ENCODE assay signal across 1 cellular context in genomic region chr16:912684-913613, GRCh38.
TF ChIP-seq lines count a peak whose summit lies in the region.

No MANE protein-coding gene starts in this region.

TF ChIP-seq in HepG2, 621 proteins besides CTCF, POLR2A, EP300 and RAD21 (continued from another document and continues in another):
- TF ChIP-seq ZNF574 (CRISPR knock-in tag; IDR thresholded peaks at IDR 0.05) (peak; percentile 66), ELF4 (CRISPR knock-in tag; IDR thresholded peaks at IDR 0.05; ENCODE audit: borderline replicate concordance) (no peak), TFE3 (CRISPR knock-in tag; IDR thresholded peaks at IDR 0.05) (peak; percentile 56; the same call in 1 of the 2 replicates), KDM5A (IDR thresholded peaks at IDR 0.05; ENCODE audit: borderline replicate concordance, low read length) (no peak), SPEN (CRISPR knock-in tag; IDR thresholded peaks at IDR 0.05; ENCODE audit: low read depth) (peak; percentile 90), ARID2 (CRISPR knock-in tag; IDR thresholded peaks at IDR 0.05; ENCODE audit: borderline replicate concordance) (no peak), ZNF333 (CRISPR knock-in tag; IDR thresholded peaks at IDR 0.05; ENCODE audit: borderline replicate concordance) (no peak), ZMAT3 (CRISPR knock-in tag; conservative IDR thresholded peaks at IDR 0.05) (0 out of 2 replicates have a peak, but pooled peaks have one; percentile 64), EHMT2 (IDR thresholded peaks at IDR 0.05; ENCODE audit: borderline replicate concordance, low read depth, low read length) (no peak), ZNF691 (CRISPR knock-in tag; IDR thresholded peaks at IDR 0.05; ENCODE audit: borderline replicate concordance, low read depth) (peak; percentile 70; the same call in 1 of the 2 replicates), IKZF1 (IDR thresholded peaks at IDR 0.05) (no peak), CAMTA2 (CRISPR knock-in tag; IDR thresholded peaks at IDR 0.05; ENCODE audit: borderline replicate concordance) (no peak), HNRNPK (IDR thresholded peaks at IDR 0.05; ENCODE audit: low read depth, low read length, poor library complexity, severe bottlenecking) (no peak), STAT6 (CRISPR knock-in tag; IDR thresholded peaks at IDR 0.05; ENCODE audit: borderline replicate concordance) (no peak), CREB3 (CRISPR knock-in tag; IDR thresholded peaks at IDR 0.05) (no peak), DBP (CRISPR knock-in tag; IDR thresholded peaks at IDR 0.05; ENCODE audit: not compliant biosample characterization) (no peak), TBP (CRISPR knock-in tag; IDR thresholded peaks at IDR 0.05) (no peak), ZNF20 (CRISPR knock-in tag; IDR thresholded peaks at IDR 0.05) (no peak), ZBTB49 (CRISPR knock-in tag; IDR thresholded peaks at IDR 0.05; ENCODE audit: borderline replicate concordance) (no peak), ZNF10 (CRISPR knock-in tag; IDR thresholded peaks at IDR 0.05; ENCODE audit: borderline replicate concordance, low read depth) (no peak), AKNA (CRISPR knock-in tag; IDR thresholded peaks at IDR 0.05; ENCODE audit: borderline replicate concordance) (no peak), GATAD1 (CRISPR knock-in tag; IDR thresholded peaks at IDR 0.05) (peak; percentile 68), ZFYVE20 (CRISPR knock-in tag; IDR thresholded peaks at IDR 0.05; ENCODE audit: borderline replicate concordance, low read depth) (0 out of 2 replicates have a peak, but pooled peaks have one; percentile 27), ZSCAN20 (CRISPR knock-in tag; IDR thresholded peaks at IDR 0.05; ENCODE audit: borderline replicate concordance) (no peak), KMT2A (CRISPR knock-in tag; IDR thresholded peaks at IDR 0.05) (no peak), MTA3 (CRISPR knock-in tag; IDR thresholded peaks at IDR 0.05) (no peak), ZNF230 (CRISPR knock-in tag; IDR thresholded peaks at IDR 0.05) (no peak), ZNF558 (CRISPR knock-in tag; IDR thresholded peaks at IDR 0.05; ENCODE audit: borderline replicate concordance) (no peak), ZNF383 (CRISPR knock-in tag; IDR thresholded peaks at IDR 0.05; ENCODE audit: borderline replicate concordance) (no peak), ZNF143 (CRISPR knock-in tag; IDR thresholded peaks at IDR 0.05) (no peak), HDAC6 (IDR thresholded peaks at IDR 0.05; ENCODE audit: low read depth, low read length) (no peak), SMAD1 (CRISPR knock-in tag; IDR thresholded peaks at IDR 0.05; ENCODE audit: borderline replicate concordance, low read depth) (no peak), SAP130 (CRISPR knock-in tag; IDR thresholded peaks at IDR 0.05; ENCODE audit: low read depth) (peak; percentile 84), BCL3 (CRISPR knock-in tag; IDR thresholded peaks at IDR 0.05) (peak; percentile 76; the same call in 1 of the 2 replicates), ZNF264 (CRISPR knock-in tag; IDR thresholded peaks at IDR 0.05) (no peak; the same call in 1 of the 2 replicates), ZZZ3 (CRISPR knock-in tag; IDR thresholded peaks at IDR 0.05; ENCODE audit: borderline replicate concordance) (no peak), HBP1 (CRISPR knock-in tag; IDR thresholded peaks at IDR 0.05; ENCODE audit: low read depth) (no peak), MZF1 (CRISPR knock-in tag; IDR thresholded peaks at IDR 0.05; ENCODE audit: borderline replicate concordance) (no peak)
